In genomic region chr7:322111-322671, GRCh38 we compare ENCODE assay signal across 8 cellular contexts. TPM values are rescaled to one million over a fixed set of nuclear protein-coding genes. Genes with fewer than 3 reads are reported as not detected.
DNase-seq lines count a peak whose midpoint lies in the region; ATAC-seq, FAIRE-seq and TF ChIP-seq lines count a peak whose summit lies in the region.

No MANE protein-coding gene starts in this region.

- H3K9me3 Mint-ChIP-seq in H9, result peaks cover 6 to 9% of the 10 kb centered on the region in 2 experiments; a peak in 4 of 5 replicates
- H3K9me3 Mint-ChIP-seq in activated T-helper 17 cell treated with anti-CD3 and anti-CD28 coated beads, Interleukin-2, amount 50 U/mL, for 72 hours, result no peaks in the 10 kb centered on the region

- H4K91ac ChIP-seq in H9 (ENCODE audit: insufficient read length, low read depth, low read length), result no peak overlapping the region

- H3K9me3 ChIP-seq in H9 (ENCODE audit: control insufficient read depth, low read depth, low read length) (peaks cover 4% of the 10 kb centered on the region), PC-3 (ENCODE audit: low read length) (no peaks in the 10 kb centered on the region), gastroesophageal sphincter (peaks cover 0 to 8% (median 0%) of the 10 kb centered on the region in 3 donors), parathyroid adenoma (ENCODE audit: control insufficient read depth, low read length) (no peaks in the 10 kb centered on the region), transverse colon (no peaks in the 10 kb centered on the region)

- FAIRE-seq in D721Med (lab: Jason Lieb, UNC), result no peak

- no TSS peak for BruUV-seq in PC-3 (replicated peaks; lab: Mats Ljungman, UMichigan)

- TF ChIP-seq CTCF in D721Med (IDR thresholded peaks at IDR 0.05; ENCODE audit: insufficient read depth, missing control alignments), result peak; percentile 69
- peak; percentile 90 for TF ChIP-seq CTCF in H9 (conservative IDR thresholded peaks at IDR 0.05)
- peak; percentile 68 for TF ChIP-seq CTCF in PC-3 (conservative IDR thresholded peaks at IDR 0.05; ENCODE audit: low read depth, low read length)
- TF ChIP-seq CTCF in gastroesophageal sphincter (IDR thresholded peaks at IDR 0.05), result peak in 3 of 4 experiments; percentile 90 to 98 (median 94)
- TF ChIP-seq CTCF in parathyroid adenoma (IDR thresholded peaks at IDR 0.05), result peak; percentile 85
- TF ChIP-seq CTCF in transverse colon (IDR thresholded peaks at IDR 0.05), result peak; percentile 89 to 97 (median 94)

- H3K36me3 ChIP-seq in PC-3 (ENCODE audit: low read depth, low read length), result no peaks in the 10 kb centered on the region
- no peaks in the 10 kb centered on the region for H3K36me3 ChIP-seq in gastroesophageal sphincter
- no peaks in the 10 kb centered on the region for H3K36me3 ChIP-seq in parathyroid adenoma (ENCODE audit: control insufficient read depth, insufficient read depth, low read length)
- no peaks in the 10 kb centered on the region for H3K36me3 ChIP-seq in transverse colon

- POLR2A ChIA-PET in PC-3 (lab: Charles Lee; ENCODE audit: unreplicated experiment), result interaction anchor here (0.7 kb wide), 1 partner anchor 210 kb away, joined by 5 read pairs; no protein-coding TSS in a partner anchor

- no peak overlapping the region for H2AFZ ChIP-seq in H9 (ENCODE audit: low read length)
- H2AFZ ChIP-seq in PC-3 (ENCODE audit: low read length), result no peak overlapping the region
- H2AFZ ChIP-seq in parathyroid adenoma, result no peak overlapping the region

- H3K4me1 Mint-ChIP-seq in H9, result peaks cover 0 to 7% of the 10 kb centered on the region in 2 experiments; a peak in 1 of 4 replicates
- peaks cover 3% of the 10 kb centered on the region for H3K4me1 Mint-ChIP-seq in activated T-helper 17 cell treated with anti-CD3 and anti-CD28 coated beads, Interleukin-2, amount 50 U/mL, for 72 hours

- H4K20me1 ChIP-seq in H9 (ENCODE audit: control insufficient read depth, insufficient read depth, insufficient read length) (no peaks in the 10 kb centered on the region), PC-3 (ENCODE audit: low read length) (no peaks in the 10 kb centered on the region)

- H3T11ph ChIP-seq in H9 (ENCODE audit: low read length), result no peak overlapping the region

- H3K79me1 ChIP-seq in H9 (ENCODE audit: insufficient read depth, low read depth, low read length, poor library complexity, severe bottlenecking), result no peaks in the 10 kb centered on the region

- CTCF ChIA-PET in PC-3 (lab: Charles Lee), result interaction anchor here (0.6 to 1.2 kb wide), 5 partner anchors 11 to 449 kb away, joined by 3 to 7 read pairs (median 3); no protein-coding TSS in a partner anchor

- H3K4me1 ChIP-seq in H9 (ENCODE audit: insufficient read depth, low read length), result no peaks in the 10 kb centered on the region
- H3K4me1 ChIP-seq in PC-3 (ENCODE audit: insufficient read depth, low read length), result no peaks in the 10 kb centered on the region
- H3K4me1 ChIP-seq in gastroesophageal sphincter, result peaks cover 0 to 14% (median 0%) of the 10 kb centered on the region in 3 donors
- H3K4me1 ChIP-seq in parathyroid adenoma, result no peaks in the 10 kb centered on the region
- peaks cover 12 to 69% (median 51%) of the 10 kb centered on the region in 4 donors for H3K4me1 ChIP-seq in transverse colon

- H3K27ac ChIP-seq in H9 (ENCODE audit: insufficient read length, low read depth, low read length) (no peak overlapping the region), PC-3 (ENCODE audit: low read length) (no peak overlapping the region), gastroesophageal sphincter (peak overlapping the region in 2 of 4 donors; percentile 31 to 38), parathyroid adenoma (no peak overlapping the region), transverse colon (peak overlapping the region; percentile 87 to 89 (median 88))

- no peaks in the 10 kb centered on the region for H3K9me2 ChIP-seq in PC-3 (replicated peaks; ENCODE audit: low read length)

- H3K14ac ChIP-seq in H9 (ENCODE audit: insufficient read depth, low read length), result no peak overlapping the region

- H2BK12ac ChIP-seq in H9 (ENCODE audit: insufficient read length, low read depth, low read length), result no peak overlapping the region

- no peak overlapping the region for H4K8ac ChIP-seq in H9 (replicated peaks; ENCODE audit: insufficient read length, low read depth, low read length)

- H2BK5ac ChIP-seq in H9 (ENCODE audit: insufficient read length, low read length), result no peak overlapping the region

- no peak overlapping the region; a peak in 1 of 7 replicates for H3K27ac Mint-ChIP-seq in H9
- H3K27ac Mint-ChIP-seq in activated T-helper 17 cell treated with anti-CD3 and anti-CD28 coated beads, Interleukin-2, amount 50 U/mL, for 72 hours, result no peak overlapping the region

- DNase-seq in D721Med (ENCODE audit: insufficient read length, low spot score), result peak; percentile 64
- DNase-seq in H9, result peak; percentile 85
- peak; percentile 81 for DNase-seq in PC-3
- DNase-seq in transverse colon, result peak; percentile 92
- no peak for DNase-seq in OCI-M2 (lab: John Stamatoyannopoulos, UW; ENCODE audit: unreplicated experiment)

- no peak overlapping the region for H4K5ac ChIP-seq in H9 (ENCODE audit: insufficient read length, low read depth, low read length)

- TF ChIP-seq EP300 in gastroesophageal sphincter (IDR thresholded peaks at IDR 0.05) (no peak), transverse colon (IDR thresholded peaks at IDR 0.05; ENCODE audit: low read depth) (no peak)

- H3K56ac ChIP-seq in H9 (ENCODE audit: insufficient read length, low read depth, low read length), result no peak overlapping the region

- H3K4me2 ChIP-seq in H9 (ENCODE audit: insufficient read depth, insufficient read length, low read length) (no peak overlapping the region), PC-3 (ENCODE audit: low read length) (no peak overlapping the region), parathyroid adenoma (ENCODE audit: low read length) (no peak overlapping the region)

- H3K23ac ChIP-seq in H9 (ENCODE audit: insufficient read length, low read depth, low read length), result no peak overlapping the region

- no peaks in the 10 kb centered on the region for H3K36me3 Mint-ChIP-seq in H9 (ENCODE audit: insufficient read depth in 1 of 3, low read depth in 3 of 3)
- no peaks in the 10 kb centered on the region for H3K36me3 Mint-ChIP-seq in activated T-helper 17 cell treated with anti-CD3 and anti-CD28 coated beads, Interleukin-2, amount 50 U/mL, for 72 hours (ENCODE audit: low read depth)

- no peak overlapping the region for H2BK15ac ChIP-seq in H9 (ENCODE audit: low read depth, low read length)

- no peaks in the 10 kb centered on the region for H3K79me2 ChIP-seq in H9 (ENCODE audit: insufficient read depth, low read length)
- no peaks in the 10 kb centered on the region for H3K79me2 ChIP-seq in PC-3 (ENCODE audit: low read length)
- H3K79me2 ChIP-seq in parathyroid adenoma, result no peaks in the 10 kb centered on the region

- no peak overlapping the region for H2BK120ac ChIP-seq in H9 (ENCODE audit: low read depth, low read length, poor library complexity, severe bottlenecking)

- H2BK20ac ChIP-seq in H9 (ENCODE audit: low read depth, low read length, poor library complexity, severe bottlenecking), result no peak overlapping the region

- H3K4me3 ChIP-seq in PC-3 (ENCODE audit: low read length), result no peak overlapping the region
- H3K4me3 ChIP-seq in gastroesophageal sphincter, result peak overlapping the region in 1 of 2 donors; percentile 34
- no peak overlapping the region for H3K4me3 ChIP-seq in parathyroid adenoma (ENCODE audit: low read depth, low read length)
- peak overlapping the region in 1 of 4 donors; percentile 19 for H3K4me3 ChIP-seq in transverse colon

- no peaks in the 10 kb centered on the region for H3K27me3 ChIP-seq in H9 (ENCODE audit: insufficient read depth, low read length)
- peaks cover 18% of the 10 kb centered on the region for H3K27me3 ChIP-seq in PC-3 (ENCODE audit: low read length)
- H3K27me3 ChIP-seq in gastroesophageal sphincter, result peaks cover 36% of the 10 kb centered on the region
- H3K27me3 ChIP-seq in parathyroid adenoma (ENCODE audit: control insufficient read depth, insufficient read depth, low read length), result peaks cover 3% of the 10 kb centered on the region
- no peaks in the 10 kb centered on the region for H3K27me3 ChIP-seq in transverse colon

- H2AK5ac ChIP-seq in H9 (ENCODE audit: insufficient read length, low read length), result no peak overlapping the region

- H3K18ac ChIP-seq in H9 (ENCODE audit: insufficient read length, low read depth, low read length), result no peak overlapping the region

- H3K4me3 Mint-ChIP-seq in H9, result peak overlapping the region in 1 of 2 experiments; percentile 30; a peak in 2 of 5 replicates
- no peak overlapping the region for H3K4me3 Mint-ChIP-seq in activated T-helper 17 cell treated with anti-CD3 and anti-CD28 coated beads, Interleukin-2, amount 50 U/mL, for 72 hours

- peaks cover 43% of the 10 kb centered on the region for H3K27me3 Mint-ChIP-seq in H9 (ENCODE audit: low read depth)
- H3K27me3 Mint-ChIP-seq in activated T-helper 17 cell treated with anti-CD3 and anti-CD28 coated beads, Interleukin-2, amount 50 U/mL, for 72 hours, result peaks cover 26% of the 10 kb centered on the region

- TF ChIP-seq POLR2A in gastroesophageal sphincter (IDR thresholded peaks at IDR 0.05) (no peak), transverse colon (IDR thresholded peaks at IDR 0.05) (no peak)

- H3K23me2 ChIP-seq in H9 (ENCODE audit: insufficient read length, low read depth, low read length, poor library complexity, severe bottlenecking), result no peaks in the 10 kb centered on the region

- H3F3A ChIP-seq in PC-3 (ENCODE audit: low read length, unreplicated experiment), result no peaks in the 10 kb centered on the region

- peak; percentile 97 for ATAC-seq in PC-3
- peak; percentile 95 for ATAC-seq in activated T-helper 17 cell treated with anti-CD3 and anti-CD28 coated beads, Interleukin-2, amount 50 U/mL, for 72 hours (replicated peaks)
- peak; percentile 80 for ATAC-seq in gastroesophageal sphincter

- intact Hi-C loops in PC-3 (cut with micrococcal nuclease), result loop anchor here (5.0 kb wide), 1 partner anchor 550 kb away; no protein-coding TSS in a partner anchor
- intact Hi-C loops in transverse colon (cut with DNase I; ENCODE audit: low total_unique reads), result no loop called here

- H3K9ac ChIP-seq in H9 (ENCODE audit: extremely low read depth, insufficient read length, low read length), result no peak overlapping the region
- H3K9ac ChIP-seq in PC-3 (ENCODE audit: low read length), result no peak overlapping the region
- no peak overlapping the region for H3K9ac ChIP-seq in parathyroid adenoma

- H3K4ac ChIP-seq in H9 (ENCODE audit: low read depth, low read length), result no peak overlapping the region

- WGBS in H9 (ENCODE audit: extremely low coverage, insufficient read length, low lambda C conversion rate), result no CpG with 5 or more reads among the region's 45 CpGs
- no CpG with 5 or more reads among the region's 45 CpGs for WGBS in gastroesophageal sphincter (ENCODE audit: low coverage in 1 of 2), 2 donors
- WGBS in transverse colon (ENCODE audit: low coverage in 1 of 2), 2 donors, result 16% methylated on average over 36 of the region's 45 CpGs; no CpG with 5 or more reads in 1 of the 2 donors

- in situ Hi-C loops in transverse colon (cut with MboI; ENCODE audit: low pct_ligation_motif_present in 1 of 4, low pct_unique_long_range_greater_than_20kb in 1 of 4, low sequenced_read_pairs in 3 of 4), result loop anchor here in 2 of 4 donors (5.0 to 10.0 kb wide), 2 partner anchors 453 to 455 kb away; no protein-coding TSS in a partner anchor

RNA-seq across cellular contexts. Expression of gene FOXL3, which starts 32.2 kb away (rescaled TPM):
- total RNA-seq in H9 (2021), result not detected in 2 replicates
- total RNA-seq in PC-3 (2014; rRNA removed), result not detected in 2 replicates
- total RNA-seq in activated T-helper 17 cell treated with anti-CD3 and anti-CD28 coated beads, Interleukin-2, amount 50 U/mL, for 72 hours, result not detected
- total RNA-seq in gastroesophageal sphincter, result not detected
- total RNA-seq in transverse colon, result not detected

Comparison
In these comparisons a context has a peak if more than half of its experiments do, and no peak if none do; other contexts are left out.
1. H3K27ac ChIP-seq: peak in transverse colon (4 of 4); none in H9 (single experiment), PC-3 (single experiment) and parathyroid adenoma (single experiment).
2. Peak in every context shown above with its lines, with median percentiles within 50 percentile points of each other: CTCF ChIP-seq and ATAC-seq.